In the genomic region with DNA sequence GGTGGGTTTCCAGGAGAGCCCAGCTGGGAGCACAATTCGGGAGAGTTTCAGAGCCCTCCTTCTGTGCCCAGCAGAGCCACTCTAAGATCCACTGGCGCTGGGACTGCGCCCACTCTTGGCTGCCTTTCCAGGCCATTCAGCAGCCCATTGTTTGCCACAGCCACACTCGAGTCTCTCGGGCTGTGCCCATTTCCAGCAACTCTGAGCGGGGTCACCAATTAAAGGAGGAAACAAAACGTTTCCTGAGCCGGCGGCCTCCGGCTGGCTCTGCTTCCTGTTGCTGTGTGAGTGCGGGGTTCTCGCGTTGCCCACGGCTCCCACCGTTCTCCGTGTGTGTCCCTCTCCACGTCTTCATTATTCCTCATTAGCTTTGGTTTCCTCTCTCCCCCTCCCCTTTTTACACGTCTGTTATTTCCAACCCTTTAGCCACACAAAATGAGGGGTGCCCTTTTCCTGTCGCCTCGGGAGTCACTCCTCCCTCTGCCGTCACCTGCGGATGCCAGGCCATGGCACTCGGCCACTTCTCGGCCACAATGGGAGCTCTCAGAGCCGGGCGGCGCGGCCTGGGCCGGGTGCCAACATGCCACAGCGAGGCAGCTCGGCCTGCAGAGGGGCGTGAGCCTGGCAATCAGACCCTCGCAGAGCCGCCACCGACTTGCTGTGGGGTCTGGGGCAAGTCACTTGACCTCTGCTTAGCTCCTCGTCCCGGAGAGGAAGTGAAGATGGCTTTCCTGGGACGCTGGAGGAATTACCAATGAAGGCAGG, we compare ENCODE assay signal across 11 cellular contexts.
A peak's percentile ranks its signal among the peaks of the same experiment; 100 is the strongest.
DNase-seq lines count a peak whose midpoint lies in the region; ATAC-seq and TF ChIP-seq lines count a peak whose summit lies in the region.
"Had no signal": no experiment of that assay in that cellular context is flagged by ENCODE, and none has a peak within 500 bp of the region (broad histone marks: within the 10 kb centered on the region; RNA-seq: fewer than 3 reads in every experiment).

No MANE protein-coding gene starts in this region.

- no peak for TF ChIP-seq RAD21 in SK-N-SH (IDR thresholded peaks at IDR 0.05; ENCODE audit: low read length)

- H3K4me3 ChIP-seq in SK-N-SH (ENCODE audit: low read depth in 2 of 2, low read length in 1 of 2) = peak overlapping the region; percentile 2 to 40; a peak in 1 of 4 replicates
- H3K4me3 ChIP-seq in transverse colon = no peak overlapping the region
- H3K4me3 ChIP-seq in stomach = no peak overlapping the region
- H3K4me3 ChIP-seq: pancreas had no signal

- POLR2A ChIA-PET in SK-N-SH (lab: Yijun Ruan, JAX) = interaction anchor here (0.6 kb wide), 1 partner anchor 470 kb away, joined by 3 read pairs; no protein-coding TSS in a partner anchor

- TF ChIP-seq POLR2A in transverse colon (IDR thresholded peaks at IDR 0.05) (no peak), stomach (IDR thresholded peaks at IDR 0.05) (no peak)

- H3K36me3 ChIP-seq in SK-N-SH (replicated peaks in 1 of 2; ENCODE audit: control insufficient read depth in 1 of 2, insufficient read depth in 2 of 2, low read length in 1 of 2) (no peaks in the 10 kb centered on the region), transverse colon (no peaks in the 10 kb centered on the region), stomach (no peaks in the 10 kb centered on the region)
- H3K36me3 ChIP-seq: pancreas had no signal

- H3K9ac ChIP-seq in SK-N-SH = no peak overlapping the region

- ATAC-seq in SK-N-SH treated with all-trans-retinoic acid at 6 μM for 48 hours = no peak; the same call in 2 of the 3 replicates

- H2AFZ ChIP-seq in SK-N-SH (ENCODE audit: low read depth) = peak overlapping the region; percentile 36; the same call in 1 of the 2 replicates

- no peaks in the 10 kb centered on the region for H4K20me1 ChIP-seq in SK-N-SH (ENCODE audit: insufficient read depth)

- peak overlapping the region; percentile 40 for H3K4me2 ChIP-seq in SK-N-SH

- intact Hi-C loops in transverse colon (cut with DNase I; ENCODE audit: low total_unique reads) (no loop called here), stomach (cut with DNase I; ENCODE audit: low total_unique reads) (no loop called here)

- no peaks in the 10 kb centered on the region for H3K79me2 ChIP-seq in SK-N-SH (ENCODE audit: insufficient read depth)

- TF ChIP-seq EP300 in SK-N-SH (IDR thresholded peaks at IDR 0.05; ENCODE audit: borderline replicate concordance in 1 of 2, low read depth in 1 of 2, low read length in 1 of 2) (no peak), transverse colon (IDR thresholded peaks at IDR 0.05; ENCODE audit: low read depth) (no peak), stomach (IDR thresholded peaks at IDR 0.05) (no peak)

- in situ Hi-C loops in transverse colon (cut with MboI; ENCODE audit: low pct_ligation_motif_present in 1 of 4, low pct_unique_long_range_greater_than_20kb in 1 of 4, low sequenced_read_pairs in 3 of 4) = loop anchor here in 1 of 4 donors (10.0 kb wide), 1 partner anchor 67 kb away; no protein-coding TSS in a partner anchor

- DNase-seq in SK-N-SH (peak; percentile 28), SHP77 (lab: John Stamatoyannopoulos, UW) (peak; percentile 80 to 88), iPS-NIHi11 (ENCODE audit: low spot score) (peak; percentile 32), transverse colon (peak; percentile 38), NCI-H526 treated with DMSO at 0.1 percent for 48 hours (lab: John Stamatoyannopoulos, UW) (no peak), stomach (no peak), LoVo (ENCODE audit: low spot score) (no peak)
- DNase-seq: KBM-7, T-helper 9 cell had no signal

- CTCF ChIA-PET in SK-N-SH (lab: Yijun Ruan, JAX) = interaction anchor here (1.4 to 2.9 kb wide), 3 partner anchors 14 to 771 kb away, joined by 4 to 9 read pairs (median 4); no protein-coding TSS in a partner anchor

- H3K9me3 ChIP-seq in SK-N-SH (0 out of 2 replicates have a peak, but pooled peaks cover 5% of the 10 kb centered on the region), transverse colon (no peaks in the 10 kb centered on the region), stomach (peaks cover 0 to 15% (median 0%) of the 10 kb centered on the region in 4 donors)
- H3K9me3 ChIP-seq: pancreas had no signal

- H3K27ac ChIP-seq in SK-N-SH (ENCODE audit: low read depth in 2 of 2, low read length in 1 of 2) (no peak overlapping the region), transverse colon (no peak overlapping the region), stomach (no peak overlapping the region)
- H3K27ac ChIP-seq: pancreas had no signal

- H3K4me1 ChIP-seq in SK-N-SH (ENCODE audit: control insufficient read depth in 1 of 2, insufficient read depth in 2 of 2, low read depth in 1 of 2, low read length in 1 of 2) (no peaks in the 10 kb centered on the region; a peak in 1 of 4 replicates), transverse colon (no peaks in the 10 kb centered on the region), stomach (no peaks in the 10 kb centered on the region)
- H3K4me1 ChIP-seq: pancreas had no signal

- 5% methylated on average over 28 of the region's 38 CpGs for WGBS in SK-N-SH (ENCODE audit: low lambda C conversion rate)
- WGBS in transverse colon (ENCODE audit: low coverage in 1 of 2), 2 donors = 40 to 51% methylated on average over 6 to 35 of the region's 38 CpGs
- WGBS in stomach, 5 donors = 61 to 75% (median 71%) methylated on average over 29 to 38 of the region's 38 CpGs

- H3K27me3 ChIP-seq in SK-N-SH (ENCODE audit: insufficient read depth) = no peaks in the 10 kb centered on the region; the same call in 1 of the 2 replicates
- no peaks in the 10 kb centered on the region for H3K27me3 ChIP-seq in transverse colon
- H3K27me3 ChIP-seq in stomach = peaks cover 0 to 16% (median 0%) of the 10 kb centered on the region in 3 donors
- H3K27me3 ChIP-seq: pancreas had no signal

- H3F3A ChIP-seq in SK-N-SH (replicated peaks; ENCODE audit: insufficient read depth) = no peaks in the 10 kb centered on the region

- TF ChIP-seq CTCF in SK-N-SH (IDR thresholded peaks at IDR 0.05) = no peak
- TF ChIP-seq CTCF in transverse colon (IDR thresholded peaks at IDR 0.05) = no peak
- no peak for TF ChIP-seq CTCF in stomach (IDR thresholded peaks at IDR 0.05)

- H3K9me2 ChIP-seq in SK-N-SH = no peaks in the 10 kb centered on the region

TF ChIP-seq in SK-N-SH, 30 proteins besides CTCF, POLR2A, EP300 and RAD21:
- TF ChIP-seq EZH2phosphoT487 (IDR thresholded peaks at IDR 0.05; ENCODE audit: borderline replicate concordance, low read depth) (no peak), MXI1 (IDR thresholded peaks at IDR 0.05; ENCODE audit: low read depth, low read length) (no peak), TAF1 (IDR thresholded peaks at IDR 0.05; ENCODE audit: borderline replicate concordance, low read depth, low read length) (no peak), ELF1 (IDR thresholded peaks at IDR 0.05) (no peak), YY1 (IDR thresholded peaks at IDR 0.05; ENCODE audit: low read depth) (no peak)
- TF ChIP-seq, protein P1, sequence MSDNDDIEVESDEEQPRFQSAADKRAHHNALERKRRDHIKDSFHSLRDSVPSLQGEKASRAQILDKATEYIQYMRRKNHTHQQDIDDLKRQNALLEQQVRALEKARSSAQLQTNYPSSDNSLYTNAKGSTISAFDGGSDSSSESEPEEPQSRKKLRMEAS (IDR thresholded peaks at IDR 0.05; ENCODE audit: low read depth) = no peak
- TF ChIP-seq, protein P2, sequence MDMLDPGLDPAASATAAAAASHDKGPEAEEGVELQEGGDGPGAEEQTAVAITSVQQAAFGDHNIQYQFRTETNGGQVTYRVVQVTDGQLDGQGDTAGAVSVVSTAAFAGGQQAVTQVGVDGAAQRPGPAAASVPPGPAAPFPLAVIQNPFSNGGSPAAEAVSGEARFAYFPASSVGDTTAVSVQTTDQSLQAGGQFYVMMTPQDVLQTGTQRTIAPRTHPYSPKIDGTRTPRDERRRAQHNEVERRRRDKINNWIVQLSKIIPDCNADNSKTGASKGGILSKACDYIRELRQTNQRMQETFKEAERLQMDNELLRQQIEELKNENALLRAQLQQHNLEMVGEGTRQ (IDR thresholded peaks at IDR 0.05; ENCODE audit: borderline replicate concordance, low read depth, low read length) = no peak

TF ChIP-seq in SK-N-SH treated with all-trans-retinoic acid at 6 μM for 48 hours, 23 proteins besides CTCF, POLR2A, EP300 and RAD21:
- TF ChIP-seq CSDC2 (CRISPR knock-in tag; IDR thresholded peaks at IDR 0.05) (no peak), ZNF8 (CRISPR knock-in tag; IDR thresholded peaks at IDR 0.05) (no peak), GLIS3 (CRISPR knock-in tag; IDR thresholded peaks at IDR 0.05) (no peak), ESRRG (CRISPR knock-in tag; IDR thresholded peaks at IDR 0.05) (no peak), SNAI2 (CRISPR knock-in tag; IDR thresholded peaks at IDR 0.05) (no peak)
- TF ChIP-seq, protein P3, sequence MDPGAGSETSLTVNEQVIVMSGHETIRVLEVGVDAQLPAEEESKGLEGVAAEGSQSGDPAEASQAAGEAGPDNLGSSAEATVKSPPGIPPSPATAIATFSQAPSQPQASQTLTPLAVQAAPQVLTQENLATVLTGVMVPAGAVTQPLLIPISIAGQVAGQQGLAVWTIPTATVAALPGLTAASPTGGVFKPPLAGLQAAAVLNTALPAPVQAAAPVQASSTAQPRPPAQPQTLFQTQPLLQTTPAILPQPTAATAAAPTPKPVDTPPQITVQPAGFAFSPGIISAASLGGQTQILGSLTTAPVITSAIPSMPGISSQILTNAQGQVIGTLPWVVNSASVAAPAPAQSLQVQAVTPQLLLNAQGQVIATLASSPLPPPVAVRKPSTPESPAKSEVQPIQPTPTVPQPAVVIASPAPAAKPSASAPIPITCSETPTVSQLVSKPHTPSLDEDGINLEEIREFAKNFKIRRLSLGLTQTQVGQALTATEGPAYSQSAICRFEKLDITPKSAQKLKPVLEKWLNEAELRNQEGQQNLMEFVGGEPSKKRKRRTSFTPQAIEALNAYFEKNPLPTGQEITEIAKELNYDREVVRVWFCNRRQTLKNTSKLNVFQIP (CRISPR knock-in tag; IDR thresholded peaks at IDR 0.05; ENCODE audit: borderline replicate concordance, low read depth) = no peak
- TF ChIP-seq, protein P4, sequence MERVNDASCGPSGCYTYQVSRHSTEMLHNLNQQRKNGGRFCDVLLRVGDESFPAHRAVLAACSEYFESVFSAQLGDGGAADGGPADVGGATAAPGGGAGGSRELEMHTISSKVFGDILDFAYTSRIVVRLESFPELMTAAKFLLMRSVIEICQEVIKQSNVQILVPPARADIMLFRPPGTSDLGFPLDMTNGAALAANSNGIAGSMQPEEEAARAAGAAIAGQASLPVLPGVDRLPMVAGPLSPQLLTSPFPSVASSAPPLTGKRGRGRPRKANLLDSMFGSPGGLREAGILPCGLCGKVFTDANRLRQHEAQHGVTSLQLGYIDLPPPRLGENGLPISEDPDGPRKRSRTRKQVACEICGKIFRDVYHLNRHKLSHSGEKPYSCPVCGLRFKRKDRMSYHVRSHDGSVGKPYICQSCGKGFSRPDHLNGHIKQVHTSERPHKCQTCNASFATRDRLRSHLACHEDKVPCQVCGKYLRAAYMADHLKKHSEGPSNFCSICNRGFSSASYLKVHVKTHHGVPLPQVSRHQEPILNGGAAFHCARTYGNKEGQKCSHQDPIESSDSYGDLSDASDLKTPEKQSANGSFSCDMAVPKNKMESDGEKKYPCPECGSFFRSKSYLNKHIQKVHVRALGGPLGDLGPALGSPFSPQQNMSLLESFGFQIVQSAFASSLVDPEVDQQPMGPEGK (CRISPR knock-in tag; IDR thresholded peaks at IDR 0.05; ENCODE audit: borderline replicate concordance) = no peak
TF ChIP-seq in SK-N-SH treated with all-trans-retinoic acid at 6 μM for 48 hours: peak in this region for 0.

Comparison
In these comparisons a context has a peak if more than half of its experiments do, and no peak if none do; other contexts are left out.
1. DNase-seq: peak in SK-N-SH (single experiment), SHP77 (2 of 2), iPS-NIHi11 (single experiment) and transverse colon (single experiment); none in NCI-H526 treated with DMSO at 0.1 percent for 48 hours (single experiment), stomach (single experiment) and LoVo (single experiment).
2. H3K4me3 ChIP-seq: peak in SK-N-SH (2 of 2); none in transverse colon (0 of 4) and stomach (0 of 4).